1 cellular context compared by ENCODE assay signal in genomic region chr2:8678731-8679566, GRCh38.
TF ChIP-seq lines count a peak whose summit lies in the region.

No MANE protein-coding gene starts in this region.

TF ChIP-seq in SK-N-SH, 30 proteins besides CTCF, POLR2A, EP300 and RAD21 (continued from another document):
- TF ChIP-seq NRF1 (IDR thresholded peaks at IDR 0.05; ENCODE audit: low read depth, low read length) (peak; percentile 32; the same call in 1 of the 2 replicates), RFX5 (IDR thresholded peaks at IDR 0.05; ENCODE audit: low read length) (peak; percentile 88), CHD2 (IDR thresholded peaks at IDR 0.05; ENCODE audit: low read length, partially characterized antibody) (peak; percentile 70), NFIC (IDR thresholded peaks at IDR 0.05; ENCODE audit: borderline replicate concordance) (0 out of 2 replicates have a peak, but pooled peaks have one; percentile 25), MEF2A (IDR thresholded peaks at IDR 0.05; ENCODE audit: borderline replicate concordance, low read depth) (peak; percentile 21; the same call in 1 of the 2 replicates), TAF1 (IDR thresholded peaks at IDR 0.05; ENCODE audit: borderline replicate concordance, low read depth, low read length) (peak; percentile 66), POLR2AphosphoS5 (IDR thresholded peaks at IDR 0.05; ENCODE audit: low read depth, low read length) (peak; percentile 5; the same call in 1 of the 2 replicates), TCF12 (IDR thresholded peaks at IDR 0.05) (peak; percentile 67), IRF3 (IDR thresholded peaks at IDR 0.05; ENCODE audit: low read depth, low read length) (no peak)
